In genomic region chr4:6322761-6323566, GRCh38 we compare ENCODE assay signal across 30 cellular contexts. TPM values are rescaled to one million over a fixed set of nuclear protein-coding genes. Genes with fewer than 3 reads are reported as not detected.
DNase-seq lines count a peak whose midpoint lies in the region; ATAC-seq, FAIRE-seq and TF ChIP-seq lines count a peak whose summit lies in the region.
"Had no signal": no experiment of that assay in that cellular context is flagged by ENCODE, and none has a peak within 500 bp of the region (broad histone marks: within the 10 kb centered on the region; RNA-seq: fewer than 3 reads in every experiment).

No MANE protein-coding gene starts in this region.

- no peaks in the 10 kb centered on the region for H3K27me3 ChIP-seq in BLaER1
- H3K27me3 ChIP-seq: upper lobe of left lung had no signal

- peak; percentile 75 for FAIRE-seq in GM19239 (lab: Jason Lieb, UNC)
- FAIRE-seq: A204.1, G401.6 had no signal

- H3K4me1 Mint-ChIP-seq in endothelial cell (ENCODE audit: unreplicated experiment), result peaks cover 41% of the 10 kb centered on the region
- no peaks in the 10 kb centered on the region for H3K4me1 Mint-ChIP-seq in activated naive CD8-positive, alpha-beta T cell treated with anti-CD3 and anti-CD28 coated beads, Interleukin-2, amount 50 U/mL, for 24 hours

- H3K36me3 Mint-ChIP-seq in endothelial cell (ENCODE audit: low read depth, unreplicated experiment), result no peaks in the 10 kb centered on the region
- no peaks in the 10 kb centered on the region for H3K36me3 Mint-ChIP-seq in activated naive CD8-positive, alpha-beta T cell treated with anti-CD3 and anti-CD28 coated beads, Interleukin-2, amount 50 U/mL, for 24 hours (ENCODE audit: low read depth)
- H3K36me3 Mint-ChIP-seq: naive B cell had no signal

- H3K27ac Mint-ChIP-seq in endothelial cell (ENCODE audit: unreplicated experiment), result peak overlapping the region; percentile 52
- H3K27ac Mint-ChIP-seq in activated naive CD8-positive, alpha-beta T cell treated with anti-CD3 and anti-CD28 coated beads, Interleukin-2, amount 50 U/mL, for 24 hours, result no peak overlapping the region
- H3K27ac Mint-ChIP-seq: brain, naive B cell had no signal

- no peak overlapping the region for H3K4me3 Mint-ChIP-seq in endothelial cell (ENCODE audit: unreplicated experiment)
- no peak overlapping the region for H3K4me3 Mint-ChIP-seq in activated naive CD8-positive, alpha-beta T cell treated with anti-CD3 and anti-CD28 coated beads, Interleukin-2, amount 50 U/mL, for 24 hours
- H3K4me3 Mint-ChIP-seq: brain had no signal

- peaks cover 9% of the 10 kb centered on the region for H3K9me3 ChIP-seq in BLaER1
- H3K9me3 ChIP-seq: psoas muscle, upper lobe of left lung had no signal

- H3K4me3 ChIP-seq in BLaER1, result peak overlapping the region; percentile 1; the same call in 1 of the 2 replicates
- H3K4me3 ChIP-seq: psoas muscle, skin epidermis, upper lobe of left lung had no signal

- no peaks in the 10 kb centered on the region for H3K27me3 Mint-ChIP-seq in endothelial cell (ENCODE audit: unreplicated experiment)
- peaks cover 38% of the 10 kb centered on the region for H3K27me3 Mint-ChIP-seq in activated naive CD8-positive, alpha-beta T cell treated with anti-CD3 and anti-CD28 coated beads, Interleukin-2, amount 50 U/mL, for 24 hours

- H3K4me1 ChIP-seq in BLaER1, result peaks cover 93% of the 10 kb centered on the region
- H3K4me1 ChIP-seq: psoas muscle had no signal

- no peak for ATAC-seq in activated CD4-positive, CD25-positive, alpha-beta regulatory T cell treated with anti-CD3 and anti-CD28 coated beads, Interleukin-2, amount 50 U/mL, for 24 hours
- ATAC-seq in activated naive CD8-positive, alpha-beta T cell treated with anti-CD3 and anti-CD28 coated beads, Interleukin-2, amount 50 U/mL, for 24 hours, result no peak
- ATAC-seq: left lobe of liver, psoas muscle had no signal

- peak overlapping the region; percentile 70; the same call in 1 of the 2 replicates for H3K27ac ChIP-seq in BLaER1
- H3K27ac ChIP-seq: epithelial cell of prostate, psoas muscle had no signal

- DNase-seq in GM19239 (ENCODE audit: insufficient read length, low spot score), result no peak
- peak; percentile 53 for DNase-seq in HT1080 (ENCODE audit: low read depth)
- DNase-seq in endothelial cell (ENCODE audit: low spot score), result no peak
- DNase-seq in activated CD4-positive, CD25-positive, alpha-beta regulatory T cell (lab: John Stamatoyannopoulos, UW), result no peak
- DNase-seq in T-helper 9 cell, result no peak
- DNase-seq in activated naive CD8-positive, alpha-beta T cell treated with anti-CD3 and anti-CD28 coated beads, Interleukin-2, amount 50 U/mL, for 24 hours, result no peak
- DNase-seq: activated CD4-positive, alpha-beta T cell treated with anti-CD3 and anti-CD28 coated beads for 1 hour; activated gamma-delta T cell treated with Interleukin-2 at 50 U/mL for 16 hours; DMS53; GOT3; head of caudate nucleus; IMR-90; naive B cell; NCI-H2029 treated with DMSO at 0.1 percent for 48 hours; NCI-H345; NCI-H774; nucleus accumbens; OCI-M1; SHP77 treated with DMSO at 0.1 percent for 48 hours; stimulated activated CD4-positive, alpha-beta T cell treated with anti-CD3 and anti-CD28 coated beads, Interleukin-1b, Interleukin-23, amount 100 ng/mL, for 48 hours had no signal

- no peak for TF ChIP-seq CTCF in endothelial cell (IDR thresholded peaks at IDR 0.05; ENCODE audit: unreplicated experiment)

- H3K9me3 Mint-ChIP-seq in endothelial cell (ENCODE audit: unreplicated experiment), result no peaks in the 10 kb centered on the region
- H3K9me3 Mint-ChIP-seq in activated naive CD8-positive, alpha-beta T cell treated with anti-CD3 and anti-CD28 coated beads, Interleukin-2, amount 50 U/mL, for 24 hours, result no peaks in the 10 kb centered on the region

- peak overlapping the region; percentile 90 for H3K4me2 ChIP-seq in BLaER1

- H3K9ac ChIP-seq in BLaER1, result no peak overlapping the region

- no peaks in the 10 kb centered on the region for H3K36me3 ChIP-seq in BLaER1
- H3K36me3 ChIP-seq: upper lobe of left lung had no signal

- peaks cover 11% of the 10 kb centered on the region; the same call in 1 of the 2 replicates for H4K20me1 ChIP-seq in BLaER1

RNA-seq across cellular contexts. Expression of gene WFS1, which starts 53.3 kb away (rescaled TPM):
- total RNA-seq in HT1080 (2014; rRNA removed; shearing (Covaris generic)), result 11.1 and 14.8 TPM in 2 replicates
- polyA plus RNA-seq in HT1080 (2015; cell fraction: cytosol; rRNA removed), result 11.3 and 12.8 TPM in 2 replicates
- 32.4 and 35.1 TPM in 2 replicates for polyA plus RNA-seq in HT1080 (2015; cell fraction: nucleus; rRNA removed)
- total RNA-seq in endothelial cell (ENCODE audit: unreplicated experiment), result 53.2 TPM
